ENCODE assay signal across 8 cellular contexts in genomic region chr1:206684478-206685255, GRCh38. TPM values are rescaled to one million over a fixed set of nuclear protein-coding genes. Genes with fewer than 3 reads are reported as not detected.
DNase-seq lines count a peak whose midpoint lies in the region; ATAC-seq and TF ChIP-seq lines count a peak whose summit lies in the region.

Gene MAPKAPK2 (plus strand): TSS chr1:206684905. CDS start chr1:206685230, 325 bp downstream.

- peaks cover 43% of the 10 kb centered on the region for H3K4me1 ChIP-seq in HUES6 (ENCODE audit: control insufficient read depth, insufficient read depth, low read length)

- no peak for TF ChIP-seq CTCF in AG09309 (IDR thresholded peaks at IDR 0.05; ENCODE audit: control insufficient read depth, insufficient read depth, low read depth, low read length, missing control alignments)

- H3K4me3 ChIP-seq in AG09309 (ENCODE audit: control insufficient read depth, low read depth, low read length) = peak within 1 kb of the TSS; percentile 94
- H3K4me3 ChIP-seq in HUES6 (ENCODE audit: low read depth, low read length) = peak within 1 kb of the TSS; percentile 96

- in situ Hi-C loops in SK-MEL-5 (cut with HindIII; ENCODE audit: low pct_unique_long_range_greater_than_20kb, low sequenced_read_pairs) = no loop called here

- H3K36me3 ChIP-seq in HUES6 (ENCODE audit: control insufficient read depth, insufficient read depth, low read length) = no peaks in the 10 kb centered on the region

- ATAC-seq in GM19043 (IDR thresholded peaks at IDR 0.05; ENCODE audit: low read depth, unreplicated experiment) = peak; percentile 37

- peaks cover 35% of the 10 kb centered on the region for H3K27me3 ChIP-seq in HUES6 (ENCODE audit: control insufficient read depth, insufficient read depth, low read length)

- DNase-seq in AG09309 (ENCODE audit: low read depth) (no peak), SK-MEL-5 (ENCODE audit: low read depth, low spot score) (peak; percentile 58), germinal center (ENCODE audit: low spot score) (peak; percentile 96), nucleus accumbens (lab: John Stamatoyannopoulos, UW) (peak in 53 of 56 donors; percentile 13 to 89 (median 71)), superior temporal gyrus (ENCODE audit: extremely low spot score) (peak; percentile 60)
- DNase-seq in activated naive CD4-positive, alpha-beta T cell treated with Interleukin-2 at 50 U/mL for 16 hours = peak; percentile 74

- H3K9ac ChIP-seq in HUES6 (ENCODE audit: low read length) = peak within 1 kb of the TSS; percentile 96

- peak within 1 kb of the TSS; percentile 78; the same call in 1 of the 2 replicates for H3K27ac ChIP-seq in HUES6 (ENCODE audit: low read depth, low read length)

- H3K9me3 ChIP-seq in HUES6 (ENCODE audit: control insufficient read depth, insufficient read depth, low read depth, low read length) = no peaks in the 10 kb centered on the region

RNA-seq across cellular contexts. Expression of gene MAPKAPK2, which starts in this region (rescaled TPM):
- 27.9 and 28.4 TPM in 2 replicates for total RNA-seq in SK-MEL-5 (2014; rRNA removed; shearing (Covaris generic))
- 44.4 and 49.8 TPM in 2 replicates for polyA plus RNA-seq in SK-MEL-5 (2015; cell fraction: cytosol; rRNA removed)
- polyA plus RNA-seq in SK-MEL-5 (2015; cell fraction: nucleus; rRNA removed) = 58.9 and 60.4 TPM in 2 replicates
